Comparison of ENCODE assay signal across 24 cellular contexts in the genomic region with DNA sequence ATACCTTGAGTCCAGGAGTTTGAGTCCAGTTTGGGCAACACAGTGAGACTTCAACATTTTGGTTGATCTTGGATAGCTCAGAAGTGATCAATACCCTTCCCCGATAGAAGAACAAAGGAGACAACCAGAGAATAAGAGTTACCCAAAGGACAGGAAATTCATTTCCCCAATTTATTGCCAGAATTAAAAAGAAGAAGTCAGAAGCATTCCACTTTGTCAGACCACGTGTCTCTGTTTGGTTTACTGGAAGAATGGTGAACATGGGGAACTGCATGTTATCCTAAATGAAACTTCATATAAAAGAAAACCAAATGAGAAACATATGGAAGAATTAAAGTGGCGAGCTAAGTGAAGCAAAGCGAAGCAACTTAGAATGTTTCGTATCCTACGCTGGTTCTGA.
"Had no signal": no experiment of that assay in that cellular context is flagged by ENCODE, and none has a peak within 500 bp of the region (broad histone marks: within the 10 kb centered on the region; RNA-seq: fewer than 3 reads in every experiment).

No MANE protein-coding gene starts in this region.

- H3K4me3 Mint-ChIP-seq: natural killer cell, neural progenitor cell had no signal

- DNase-seq: cortex of kidney; dorsolateral prefrontal cortex; effector CD8-positive, alpha-beta T cell; glutamatergic neuron; kidney; left cardiac atrium; left ventricle myocardium inferior; lower lobe of right lung; mesenchymal stem cell; mucosa of descending colon; natural killer cell; nucleus accumbens; ovary; right cardiac atrium; small intestine; stimulated activated CD4-positive, alpha-beta T cell treated with anti-CD3 and anti-CD28 coated beads, Interleukin-12 subunit alpha, Interleukin-12 subunit beta, amount 100 ng/mL, for 4 hours; stimulated activated naive CD4-positive, alpha-beta T cell; stomach; substantia nigra; transverse colon had no signal

- H3K27ac Mint-ChIP-seq: natural killer cell, neural progenitor cell, progenitor cell of endocrine pancreas had no signal

- H3K4me3 ChIP-seq: dorsolateral prefrontal cortex, gastroesophageal sphincter, left ventricle myocardium inferior, lower lobe of right lung, mucosa of descending colon, neural progenitor cell, ovary, stomach, thoracic aorta, transverse colon had no signal

- FAIRE-seq: kidney, small intestine had no signal

- ATAC-seq: gastroesophageal sphincter, left cardiac atrium, mucosa of descending colon, natural killer cell, right cardiac atrium had no signal

- H3K9ac ChIP-seq: neural progenitor cell had no signal

- H3K27ac ChIP-seq: dorsolateral prefrontal cortex, gastroesophageal sphincter, left ventricle myocardium inferior, lower lobe of right lung, neural progenitor cell, ovary, stomach, thoracic aorta, transverse colon had no signal

- H3K4me1 Mint-ChIP-seq: natural killer cell had no signal

- H3K27me3 Mint-ChIP-seq: progenitor cell of endocrine pancreas had no signal

- H3K36me3 ChIP-seq: gastroesophageal sphincter, left ventricle myocardium inferior, lower lobe of right lung, neural progenitor cell, ovary, stomach, thoracic aorta, transverse colon had no signal

- H3K36me3 Mint-ChIP-seq: natural killer cell had no signal

- H3K9me3 Mint-ChIP-seq: neural progenitor cell had no signal

- H3K9me3 ChIP-seq: gastroesophageal sphincter, left ventricle myocardium inferior, lower lobe of right lung, mucosa of descending colon, ovary, stomach, thoracic aorta, transverse colon had no signal
